ENCODE assay signal across 8 cellular contexts in genomic region chr16:17416461-17417221, GRCh38.
DNase-seq lines count a peak whose midpoint lies in the region; ATAC-seq and TF ChIP-seq lines count a peak whose summit lies in the region.

No MANE protein-coding gene starts in this region.

- ATAC-seq in GM19324 (IDR thresholded peaks at IDR 0.05; ENCODE audit: low FRiP score, unreplicated experiment): peak; percentile 96
- ATAC-seq in HG03442 (IDR thresholded peaks at IDR 0.05; ENCODE audit: unreplicated experiment): peak; percentile 91
- peak; percentile 95 for ATAC-seq in effector memory CD8-positive, alpha-beta T cell (replicated peaks)

- peaks cover 3% of the 10 kb centered on the region for H3K36me3 Mint-ChIP-seq in effector memory CD8-positive, alpha-beta T cell (ENCODE audit: insufficient read depth)
- peaks cover 5% of the 10 kb centered on the region for H3K36me3 Mint-ChIP-seq in nephron progenitor cell (ENCODE audit: low read depth)

- peaks cover 46 to 49% of the 10 kb centered on the region in 2 donors for H3K4me1 Mint-ChIP-seq in effector memory CD8-positive, alpha-beta T cell (ENCODE audit: low read depth in 2 of 2)
- H3K4me1 Mint-ChIP-seq in nephron progenitor cell: peaks cover 25% of the 10 kb centered on the region

- no peaks in the 10 kb centered on the region for H3K27me3 Mint-ChIP-seq in effector memory CD8-positive, alpha-beta T cell
- peaks cover 15% of the 10 kb centered on the region for H3K27me3 Mint-ChIP-seq in nephron progenitor cell (ENCODE audit: low read depth, poor library complexity)

- no peak for TF ChIP-seq CTCF in nephron progenitor cell (IDR thresholded peaks at IDR 0.05)

- peak overlapping the region; percentile 89 to 94 for H3K27ac Mint-ChIP-seq in effector memory CD8-positive, alpha-beta T cell
- H3K27ac Mint-ChIP-seq in nephron progenitor cell: no peak overlapping the region

- H3K9me3 Mint-ChIP-seq in effector memory CD8-positive, alpha-beta T cell: no peaks in the 10 kb centered on the region
- peaks cover 3% of the 10 kb centered on the region for H3K9me3 Mint-ChIP-seq in nephron progenitor cell

- peak overlapping the region; percentile 62 to 84 for H3K4me3 Mint-ChIP-seq in effector memory CD8-positive, alpha-beta T cell
- H3K4me3 Mint-ChIP-seq in nephron progenitor cell: peak overlapping the region; percentile 60

- peak; percentile 83 for DNase-seq in Ammon's horn (ENCODE audit: low spot score)
- DNase-seq in activated CD4-positive, alpha-beta T cell treated with anti-CD3 and anti-CD28 coated beads for 24 hours (ENCODE audit: low read depth in 2 of 2): peak; percentile 25 to 41
- peak; percentile 39 to 47 (median 42) for DNase-seq in effector memory CD8-positive, alpha-beta T cell
- peak; percentile 40 for DNase-seq in nephron progenitor cell
- DNase-seq in superior temporal gyrus (ENCODE audit: extremely low spot score): peak; percentile 64
- DNase-seq in NCI-H69 (lab: John Stamatoyannopoulos, UW): no peak
